ENCODE assay signal across 8 cellular contexts in genomic region chr19:27793644-27794443, GRCh38.
A peak's percentile ranks its signal among the peaks of the same experiment; 100 is the strongest.
DNase-seq lines count a peak whose midpoint lies in the region; ATAC-seq, FAIRE-seq and TF ChIP-seq lines count a peak whose summit lies in the region.

No MANE protein-coding gene starts in this region.

- peak; percentile 92 for ATAC-seq in GM19023 (IDR thresholded peaks at IDR 0.05; ENCODE audit: unreplicated experiment)
- peak; percentile 92 for ATAC-seq in HG03196 (IDR thresholded peaks at IDR 0.05; ENCODE audit: unreplicated experiment)
- ATAC-seq in activated CD4-positive, CD25-positive, alpha-beta regulatory T cell treated with anti-CD3 and anti-CD28 coated beads, Interleukin-2, amount 50 U/mL, for 24 hours = peak; percentile 97

- peaks cover 14% of the 10 kb centered on the region for H4K20me1 ChIP-seq in keratinocyte (ENCODE audit: control insufficient read depth, extremely low read depth, insufficient read depth, low read length)

- H3K27me3 ChIP-seq in keratinocyte (ENCODE audit: control insufficient read depth, extremely low read depth, insufficient read depth, low read length) = no peaks in the 10 kb centered on the region

- H3K36me3 ChIP-seq in keratinocyte (ENCODE audit: control insufficient read depth in 2 of 2, extremely low read depth in 1 of 2, insufficient read depth in 2 of 2, low read length in 2 of 2) = peaks cover 0 to 10% of the 10 kb centered on the region in 2 experiments

- H3K4me3 ChIP-seq in AG09309 (ENCODE audit: control insufficient read depth, low read depth, low read length) (peak overlapping the region; percentile 84), keratinocyte (ENCODE audit: control insufficient read depth in 2 of 3, extremely low read depth in 1 of 3, insufficient read depth in 2 of 3, low read depth in 1 of 3, low read length in 3 of 3) (peak overlapping the region; percentile 79 to 99 (median 96))

- peaks cover 67% of the 10 kb centered on the region for H3K79me2 ChIP-seq in keratinocyte (ENCODE audit: control insufficient read depth, insufficient read depth, low read length)

- H3K9me3 ChIP-seq in keratinocyte (ENCODE audit: control insufficient read depth, low read depth, low read length) = no peaks in the 10 kb centered on the region

- TF ChIP-seq CTCF in AG09309 (IDR thresholded peaks at IDR 0.05; ENCODE audit: control insufficient read depth, insufficient read depth, low read depth, low read length, missing control alignments) = peak; percentile 7
- TF ChIP-seq CTCF in keratinocyte (optimal IDR thresholded peaks at IDR 0.05 in 1 of 3, IDR thresholded peaks at IDR 0.05 in 1 of 3, conservative IDR thresholded peaks at IDR 0.05 in 1 of 3; ENCODE audit: extremely low read depth in 1 of 3, insufficient read depth in 2 of 3, low read length in 3 of 3) = no peak

- H3K4me2 ChIP-seq in keratinocyte (ENCODE audit: control insufficient read depth, extremely low read depth, insufficient read depth, low read depth, low read length) = peak overlapping the region; percentile 93

- H3K9ac ChIP-seq in keratinocyte (ENCODE audit: control insufficient read depth, extremely low read depth, insufficient read depth, low read length) = peak overlapping the region; percentile 87

- dilution Hi-C loops in keratinocyte (cut with MboI; ENCODE audit: extremely low pct_ligation_motif_present, low sequenced_read_pairs) = no loop called here

- DNase-seq in AG09309 (ENCODE audit: low read depth) = peak; percentile 74
- peak; percentile 97 for DNase-seq in NCI-H345 (lab: John Stamatoyannopoulos, UW)
- peak; percentile 91 for DNase-seq in cerebellum (ENCODE audit: low spot score)
- peak; percentile 36 for DNase-seq in keratinocyte (ENCODE audit: low read depth, low spot score)
- DNase-seq in stimulated activated CD4-positive, alpha-beta T cell treated with anti-CD3 and anti-CD28 coated beads, Interleukin-12 subunit alpha, Interleukin-12 subunit beta, amount 100 ng/mL, for 48 hours (ENCODE audit: low read depth in 2 of 3, low spot score in 1 of 3) = peak; percentile 71 to 88 (median 88)

- peak; percentile 75 for FAIRE-seq in keratinocyte (lab: Jason Lieb, UNC)

- H3K27ac ChIP-seq in keratinocyte (ENCODE audit: control insufficient read depth, insufficient read depth, low read length) = peak overlapping the region; percentile 75

- H3K9me1 ChIP-seq in keratinocyte (ENCODE audit: control insufficient read depth, extremely low read depth, insufficient read depth, low read length) = peaks cover 2% of the 10 kb centered on the region

- peak overlapping the region; percentile 99 for H2AFZ ChIP-seq in keratinocyte (ENCODE audit: control insufficient read depth, low read length)

- H3K4me1 ChIP-seq in keratinocyte (ENCODE audit: control insufficient read depth, extremely low read depth, insufficient read depth, low read length) = peaks cover 16% of the 10 kb centered on the region

Comparison
In these comparisons a context has a peak if more than half of its experiments do, and no peak if none do; other contexts are left out.
1. Peak in every context shown above with its lines: DNase-seq, ATAC-seq, H3K4me3 ChIP-seq and H3K27ac ChIP-seq.
2. DNase-seq: peak in every context shown above with its lines; median percentile 97 in NCI-H345; 91 in cerebellum; 88 in stimulated activated CD4-positive, alpha-beta T cell treated with anti-CD3 and anti-CD28 coated beads, Interleukin-12 subunit alpha, Interleukin-12 subunit beta, amount 100 ng/mL, for 48 hours; 74 in AG09309; 36 in keratinocyte.